ENCODE assay signal across 10 cellular contexts in the genomic region with DNA sequence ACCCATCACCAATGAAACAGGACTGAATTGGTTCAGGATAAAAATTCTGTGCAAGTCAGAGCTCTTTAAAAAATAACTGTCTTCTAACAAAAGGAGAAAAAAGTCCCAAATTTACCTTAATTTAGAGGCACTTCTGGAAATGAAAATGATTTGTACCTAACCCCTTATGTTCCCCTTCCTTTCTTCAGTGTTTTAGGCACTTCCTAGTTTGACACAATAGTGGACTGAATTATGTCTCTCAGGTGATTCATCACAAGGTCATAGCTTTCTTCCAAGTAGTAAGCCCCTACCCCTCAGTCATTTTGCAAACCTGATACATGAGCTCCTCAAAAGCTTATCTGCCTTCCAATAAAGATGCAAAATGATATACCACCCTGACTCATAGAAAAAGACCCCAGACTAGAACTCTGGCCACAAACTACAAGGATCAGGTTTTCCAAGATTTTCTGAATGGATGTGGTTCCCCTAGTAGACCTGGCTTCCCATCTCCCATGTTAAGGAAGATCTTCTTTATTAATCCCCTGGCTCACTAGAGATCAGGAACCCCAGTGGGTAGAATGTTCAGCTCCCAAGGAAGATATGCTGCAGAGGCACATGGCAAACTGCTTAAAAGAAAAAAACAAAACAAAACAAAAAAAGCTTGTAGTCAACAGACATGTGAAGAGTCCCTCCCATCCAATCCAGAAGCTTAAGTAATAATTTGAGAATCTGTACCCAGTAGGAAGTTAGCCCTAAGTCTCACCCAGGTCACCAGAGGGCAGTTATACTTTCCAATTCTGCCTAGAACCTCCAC. TPM values are rescaled to one million over a fixed set of nuclear protein-coding genes. Genes with fewer than 3 reads are reported as not detected.
DNase-seq lines count a peak whose midpoint lies in the region; ATAC-seq and TF ChIP-seq lines count a peak whose summit lies in the region.
"Had no signal": no experiment of that assay in that cellular context is flagged by ENCODE, and none has a peak within 500 bp of the region (broad histone marks: within the 10 kb centered on the region; RNA-seq: fewer than 3 reads in every experiment).

No MANE protein-coding gene starts in this region.

- H3K27ac ChIP-seq in HEK293 (ENCODE audit: extremely low read depth, low read depth, low read length), result peak overlapping the region; percentile 8; the same call in 1 of the 2 replicates
- H3K27ac ChIP-seq in SU-DHL-6 (ENCODE audit: low read depth, low read length), result peak overlapping the region; percentile 91; the same call in 1 of the 2 replicates
- peak overlapping the region; percentile 11 for H3K27ac ChIP-seq in fibroblast of lung (ENCODE audit: insufficient read depth, low read length)

- H3K9me3 ChIP-seq in HEK293 (ENCODE audit: control insufficient read depth, insufficient read depth, low read depth, low read length) (no peaks in the 10 kb centered on the region), SU-DHL-6 (ENCODE audit: insufficient read depth, low read length) (no peaks in the 10 kb centered on the region), fibroblast of lung (ENCODE audit: control insufficient read depth, insufficient read depth, low read depth, low read length) (no peaks in the 10 kb centered on the region), skeletal muscle satellite cell (replicated peaks; ENCODE audit: low read length) (no peaks in the 10 kb centered on the region)

- H2AFZ ChIP-seq in SU-DHL-6 (ENCODE audit: low read depth, low read length, severe bottlenecking), result no peak overlapping the region
- no peak overlapping the region for H2AFZ ChIP-seq in fibroblast of lung (ENCODE audit: low read length)

- H3K79me2 ChIP-seq in SU-DHL-6 (ENCODE audit: insufficient read depth, low read length) (peaks cover 42% of the 10 kb centered on the region), fibroblast of lung (ENCODE audit: control insufficient read depth, insufficient read depth, low read length) (peaks cover 29% of the 10 kb centered on the region)

- CTCF ChIA-PET in HEK293 (lab: Yijun Ruan, JAX), result interaction anchor here (0.6 to 3.2 kb wide), 16 partner anchors 9 to 474 kb away, joined by 3 to 29 read pairs (median 4); partner anchors contain the start of gene DHX16

- peak overlapping the region; percentile 88 for H3K4me2 ChIP-seq in SU-DHL-6 (ENCODE audit: low read depth, low read length, poor library complexity, severe bottlenecking)
- H3K4me2 ChIP-seq in fibroblast of lung (ENCODE audit: extremely low read depth, insufficient read depth, low read length), result peak overlapping the region; percentile 100
- peak overlapping the region; percentile 95 for H3K4me2 ChIP-seq in skeletal muscle satellite cell (ENCODE audit: low read length)

- no peak for ATAC-seq in GM21423 (IDR thresholded peaks at IDR 0.05; ENCODE audit: unreplicated experiment)

- H3K27me3 ChIP-seq in SU-DHL-6 (ENCODE audit: low read length) (no peaks in the 10 kb centered on the region), fibroblast of lung (ENCODE audit: control insufficient read depth, insufficient read depth, low read length) (no peaks in the 10 kb centered on the region), skeletal muscle satellite cell (ENCODE audit: control insufficient read depth, insufficient read depth, low read length) (no peaks in the 10 kb centered on the region)

- no peaks in the 10 kb centered on the region for H3K9me2 ChIP-seq in SU-DHL-6 (replicated peaks; ENCODE audit: insufficient read depth, low read length)

- peaks cover 60% of the 10 kb centered on the region for H3F3A ChIP-seq in SU-DHL-6 (ENCODE audit: insufficient read depth)

- DNase-seq in fibroblast of lung (ENCODE audit: low read depth in 2 of 2) (peak; percentile 27 to 51), SHP77 (lab: John Stamatoyannopoulos, UW) (no peak), dedifferentiated amniotic fluid mesenchymal stem cell (ENCODE audit: extremely low spot score) (no peak), RPMI8226 (no peak)
- DNase-seq: effector CD4-positive, alpha-beta T cell; NCI-H524 treated with DMSO at 0.1 percent for 48 hours had no signal

- H4K20me1 ChIP-seq in SU-DHL-6 (ENCODE audit: low read depth, low read length) (no peaks in the 10 kb centered on the region; the same call in 1 of the 2 replicates), fibroblast of lung (ENCODE audit: control insufficient read depth, extremely low read depth, insufficient read depth, low read length) (no peaks in the 10 kb centered on the region)

- H3K4me1 ChIP-seq in HEK293 (ENCODE audit: control insufficient read depth, insufficient read depth, low read length) (peaks cover 18% of the 10 kb centered on the region), fibroblast of lung (ENCODE audit: control insufficient read depth, extremely low read depth, insufficient read depth, low read length) (peaks cover 14% of the 10 kb centered on the region), skeletal muscle satellite cell (ENCODE audit: control insufficient read depth, insufficient read depth, low read length) (peaks cover 29% of the 10 kb centered on the region)

- TF ChIP-seq CTCF in HEK293 (tag by site-specific recombination; IDR thresholded peaks at IDR 0.05), result no peak
- TF ChIP-seq CTCF in SU-DHL-6 (IDR thresholded peaks at IDR 0.05; ENCODE audit: insufficient read depth, low read length, poor library complexity, severe bottlenecking), result no peak
- no peak for TF ChIP-seq CTCF in fibroblast of lung (conservative IDR thresholded peaks at IDR 0.05 in 1 of 2, IDR thresholded peaks at IDR 0.05 in 1 of 2; ENCODE audit: low read depth in 1 of 2, low read length in 2 of 2)

- POLR2A ChIA-PET in HEK293 (lab: Yijun Ruan, JAX), result interaction anchor here (0.6 to 4.8 kb wide), 29 partner anchors 9 to 294 kb away, joined by 3 to 197 read pairs (median 6); partner anchors contain the start of genes ABCF1, ATAT1, DHX16 and FLOT1

- H3K36me3 ChIP-seq in HEK293 (ENCODE audit: control insufficient read depth in 2 of 2, insufficient read depth in 1 of 2, low read length in 2 of 2), result peaks cover 10 to 44% of the 10 kb centered on the region in 2 experiments
- peaks cover 26% of the 10 kb centered on the region for H3K36me3 ChIP-seq in SU-DHL-6 (ENCODE audit: low read length)
- H3K36me3 ChIP-seq in fibroblast of lung (ENCODE audit: control insufficient read depth, insufficient read depth, low read length), result peaks cover 5% of the 10 kb centered on the region
- H3K36me3 ChIP-seq in skeletal muscle satellite cell (ENCODE audit: insufficient read depth, low read length), result peaks cover 33% of the 10 kb centered on the region

- no peak overlapping the region for H3K4me3 ChIP-seq in HEK293 (ENCODE audit: low read depth, low read length)
- H3K4me3 ChIP-seq in SU-DHL-6 (ENCODE audit: insufficient read depth, low read length, poor library complexity, severe bottlenecking), result no peak overlapping the region
- H3K4me3 ChIP-seq in fibroblast of lung (replicated peaks in 1 of 4; ENCODE audit: control extremely low read depth in 1 of 4, insufficient read depth in 1 of 4, low read depth in 3 of 4, low read length in 4 of 4), result peak overlapping the region in 2 of 4 experiments; percentile 5 to 98
- H3K4me3 ChIP-seq in skeletal muscle satellite cell (ENCODE audit: low read length), result no peak overlapping the region

- H3K9ac ChIP-seq in SU-DHL-6 (ENCODE audit: low read length), result 0 out of 2 replicates have a peak overlapping the region, but pooled peaks have one; percentile 93
- H3K9ac ChIP-seq in fibroblast of lung (ENCODE audit: insufficient read depth, low read length), result no peak overlapping the region
- H3K9ac ChIP-seq in skeletal muscle satellite cell (ENCODE audit: low read depth, low read length), result peak overlapping the region; percentile 99

TF ChIP-seq in HEK293, 187 proteins besides CTCF, POLR2A, EP300 and RAD21 (continues in another document):
- TF ChIP-seq ZNF629 (tag by site-specific recombination; IDR thresholded peaks at IDR 0.05), result 0 out of 2 replicates have a peak, but pooled peaks have one; percentile 9

RNA-seq across cellular contexts. Expression of gene PPP1R10, which starts 3.6 kb away (rescaled TPM):
- total RNA-seq in fibroblast of lung, result 18.2 and 28.2 TPM in 2 replicates
- 25.2 and 35.5 TPM in 2 replicates for polyA plus RNA-seq in fibroblast of lung
- polyA plus RNA-seq in fibroblast of lung (2012), result 23.7 and 25.5 TPM in 2 replicates
- polyA minus RNA-seq in fibroblast of lung (ENCODE audit: low replicate concordance), result 41.8 and 43.9 TPM in 2 replicates
- total RNA-seq in skeletal muscle satellite cell (2012; rRNA removed), result 32.3 and 33.0 TPM in 2 replicates

RNA-seq across cellular contexts. Expression of gene MRPS18B, which starts 4.2 kb away (rescaled TPM):
- total RNA-seq in fibroblast of lung, result 76.8 and 85.5 TPM in 2 replicates
- polyA plus RNA-seq in fibroblast of lung, result 53.1 and 79.5 TPM in 2 replicates
- 43.1 and 62.7 TPM in 2 replicates for polyA plus RNA-seq in fibroblast of lung (2012)
- polyA minus RNA-seq in fibroblast of lung (ENCODE audit: low replicate concordance), result 51.0 and 75.7 TPM in 2 replicates
- 83.7 and 109 TPM in 2 replicates for total RNA-seq in skeletal muscle satellite cell (2012; rRNA removed)

RNA-seq across cellular contexts. Expression of gene ATAT1, which starts 13.2 kb away (rescaled TPM):
- 3.9 and 5.1 TPM in 2 replicates for total RNA-seq in fibroblast of lung
- 6.8 and 8.8 TPM in 2 replicates for polyA plus RNA-seq in fibroblast of lung
- 5.4 and 8.1 TPM in 2 replicates for polyA plus RNA-seq in fibroblast of lung (2012)
- polyA minus RNA-seq in fibroblast of lung (ENCODE audit: low replicate concordance), result 7.6 and 11.5 TPM in 2 replicates
- 3.3 and 3.7 TPM in 2 replicates for total RNA-seq in skeletal muscle satellite cell (2012; rRNA removed)

RNA-seq across cellular contexts. Expression of gene C6orf136, which starts 33.5 kb away (rescaled TPM):
- 2.5 and 4.4 TPM in 2 replicates for total RNA-seq in fibroblast of lung
- polyA plus RNA-seq in fibroblast of lung, result 3.6 and 6.3 TPM in 2 replicates
- polyA plus RNA-seq in fibroblast of lung (2012), result 6.3 and 10.7 TPM in 2 replicates
- 10.6 and 19.9 TPM in 2 replicates for polyA minus RNA-seq in fibroblast of lung (ENCODE audit: low replicate concordance)
- total RNA-seq in skeletal muscle satellite cell (2012; rRNA removed), result 2.8 and 3.9 TPM in 2 replicates

RNA-seq across cellular contexts. Expression of gene ABCF1, which starts 42.2 kb away (rescaled TPM):
- 35.5 and 37.2 TPM in 2 replicates for total RNA-seq in fibroblast of lung
- 49.2 and 62.6 TPM in 2 replicates for polyA plus RNA-seq in fibroblast of lung
- polyA plus RNA-seq in fibroblast of lung (2012), result 74.7 and 79.2 TPM in 2 replicates
- 81.9 and 133 TPM in 2 replicates for polyA minus RNA-seq in fibroblast of lung (ENCODE audit: low replicate concordance)
- 34.5 and 34.7 TPM in 2 replicates for total RNA-seq in skeletal muscle satellite cell (2012; rRNA removed)

Comparison
In these comparisons a context has a peak if more than half of its experiments do, and no peak if none do; other contexts are left out.
1. H3K27ac ChIP-seq: peak in every context shown above with its lines; median percentile 91 in SU-DHL-6; 11 in fibroblast of lung; 8 in HEK293.
2. DNase-seq: peak in fibroblast of lung (2 of 2); none in SHP77 (0 of 2), dedifferentiated amniotic fluid mesenchymal stem cell (single experiment) and RPMI8226 (single experiment).
3. Peak in every context shown above with its lines, with median percentiles within 50 percentile points of each other: H3K4me2 ChIP-seq.